ENCODE assay signal across 1 cellular context in genomic region chr5:118791986-118792734, GRCh38.
A peak's percentile ranks its signal among the peaks of the same experiment; 100 is the strongest.
TF ChIP-seq lines count a peak whose summit lies in the region.

No MANE protein-coding gene starts in this region.

TF ChIP-seq in K562, 482 proteins besides CTCF, POLR2A, EP300 and RAD21 (continued from another document):
- no peak for TF ChIP-seq BCLAF1 (IDR thresholded peaks at IDR 0.05; ENCODE audit: borderline replicate concordance in 1 of 2, control insufficient read depth in 1 of 2, low read depth in 2 of 2, low read length in 1 of 2)
- no peak for TF ChIP-seq CBX3 (IDR thresholded peaks at IDR 0.05; ENCODE audit: borderline replicate concordance in 1 of 2, low read length in 2 of 2)
- TF ChIP-seq BRF2 (IDR thresholded peaks at IDR 0.05; ENCODE audit: borderline replicate concordance, insufficient read depth, insufficient read length): no peak
- TF ChIP-seq DEAF1 (CRISPR knock-in tag; IDR thresholded peaks at IDR 0.05): peak; percentile 44
- TF ChIP-seq MAFG (tag; conservative IDR thresholded peaks at IDR 0.05): 0 out of 2 replicates have a peak, but pooled peaks have one; percentile 6
- TF ChIP-seq MECOM (CRISPR knock-in tag; IDR thresholded peaks at IDR 0.05): no peak
- no peak for TF ChIP-seq CEBPZ (IDR thresholded peaks at IDR 0.05; ENCODE audit: borderline replicate concordance, low read depth, low read length)
- no peak for TF ChIP-seq STAT5B (CRISPR knock-in tag; IDR thresholded peaks at IDR 0.05)
- TF ChIP-seq ZNF699 (CRISPR knock-in tag; IDR thresholded peaks at IDR 0.05; ENCODE audit: insufficient replicate concordance): no peak
- no peak for TF ChIP-seq SOX6 (IDR thresholded peaks at IDR 0.05)
- no peak for TF ChIP-seq THRB (CRISPR knock-in tag; conservative IDR thresholded peaks at IDR 0.05)
- no peak for TF ChIP-seq CHD7 (IDR thresholded peaks at IDR 0.05; ENCODE audit: low read depth, low read length)
